Comparison of ENCODE assay signal across 1 cellular context in the genomic region with DNA sequence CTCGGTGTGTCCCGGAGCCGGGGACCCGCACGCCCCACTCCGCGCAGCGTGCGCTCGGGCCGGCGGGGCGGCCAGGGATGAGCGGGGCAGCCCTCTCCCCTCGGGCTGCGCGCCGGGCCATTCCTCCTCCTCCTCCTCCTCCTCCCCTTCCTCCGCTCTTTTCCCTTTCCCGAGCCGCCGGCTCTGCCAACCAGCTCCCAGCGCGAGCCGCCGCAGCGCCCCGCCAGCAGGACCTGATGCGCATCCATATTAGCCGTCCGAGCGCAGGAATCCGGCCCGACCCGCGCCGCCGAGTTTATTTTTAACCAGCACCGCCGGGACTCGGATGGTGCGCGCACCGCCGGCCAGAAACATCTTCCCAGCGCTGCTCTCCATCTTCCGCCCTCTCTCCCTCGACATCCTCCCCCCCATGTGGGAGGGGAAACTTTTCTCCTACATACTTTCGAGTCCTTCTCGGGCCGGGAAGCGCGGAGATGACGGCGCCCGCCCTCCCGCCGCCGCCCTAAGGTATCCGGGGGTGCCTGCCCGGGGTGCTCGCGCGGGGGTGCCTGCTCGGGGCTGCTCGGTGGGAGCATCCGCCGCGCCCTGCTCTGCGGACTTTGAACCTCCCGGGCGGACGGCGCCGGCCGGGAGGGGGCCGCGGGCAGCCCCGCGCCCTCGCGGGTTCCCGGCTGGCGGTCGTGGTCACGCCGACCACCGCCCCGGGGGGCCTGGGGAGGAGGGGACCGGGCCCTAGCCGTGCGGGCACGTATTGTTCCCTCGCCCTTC.
TF ChIP-seq lines count a peak whose summit lies in the region.

No MANE protein-coding gene starts in this region.

TF ChIP-seq in HepG2, 621 proteins besides CTCF, POLR2A, EP300 and RAD21 (continued from another document and continues in another):
- TF ChIP-seq SIN3A (IDR thresholded peaks at IDR 0.05; ENCODE audit: borderline replicate concordance, low read depth, low read length), result 0 out of 2 replicates have a peak, but pooled peaks have one; percentile 25
- TF ChIP-seq, protein P1, sequence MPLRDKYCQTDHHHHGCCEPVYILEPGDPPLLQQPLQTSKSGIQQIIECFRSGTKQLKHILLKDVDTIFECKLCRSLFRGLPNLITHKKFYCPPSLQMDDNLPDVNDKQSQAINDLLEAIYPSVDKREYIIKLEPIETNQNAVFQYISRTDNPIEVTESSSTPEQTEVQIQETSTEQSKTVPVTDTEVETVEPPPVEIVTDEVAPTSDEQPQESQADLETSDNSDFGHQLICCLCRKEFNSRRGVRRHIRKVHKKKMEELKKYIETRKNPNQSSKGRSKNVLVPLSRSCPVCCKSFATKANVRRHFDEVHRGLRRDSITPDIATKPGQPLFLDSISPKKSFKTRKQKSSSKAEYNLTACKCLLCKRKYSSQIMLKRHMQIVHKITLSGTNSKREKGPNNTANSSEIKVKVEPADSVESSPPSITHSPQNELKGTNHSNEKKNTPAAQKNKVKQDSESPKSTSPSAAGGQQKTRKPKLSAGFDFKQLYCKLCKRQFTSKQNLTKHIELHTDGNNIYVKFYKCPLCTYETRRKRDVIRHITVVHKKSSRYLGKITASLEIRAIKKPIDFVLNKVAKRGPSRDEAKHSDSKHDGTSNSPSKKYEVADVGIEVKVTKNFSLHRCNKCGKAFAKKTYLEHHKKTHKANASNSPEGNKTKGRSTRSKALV (CRISPR knock-in tag; IDR thresholded peaks at IDR 0.05), result peak; percentile 56; the same call in 1 of the 2 replicates
- TF ChIP-seq PHF20 (CRISPR knock-in tag; IDR thresholded peaks at IDR 0.05), result no peak
- no peak for TF ChIP-seq ZNF138 (CRISPR knock-in tag; IDR thresholded peaks at IDR 0.05; ENCODE audit: low read depth)
- TF ChIP-seq SNAI1 (CRISPR knock-in tag; IDR thresholded peaks at IDR 0.05; ENCODE audit: borderline replicate concordance), result peak; percentile 81; the same call in 1 of the 2 replicates
- peak; percentile 72; the same call in 1 of the 2 replicates for TF ChIP-seq NKX3-1 (CRISPR knock-in tag; IDR thresholded peaks at IDR 0.05)
- TF ChIP-seq, protein P2, sequence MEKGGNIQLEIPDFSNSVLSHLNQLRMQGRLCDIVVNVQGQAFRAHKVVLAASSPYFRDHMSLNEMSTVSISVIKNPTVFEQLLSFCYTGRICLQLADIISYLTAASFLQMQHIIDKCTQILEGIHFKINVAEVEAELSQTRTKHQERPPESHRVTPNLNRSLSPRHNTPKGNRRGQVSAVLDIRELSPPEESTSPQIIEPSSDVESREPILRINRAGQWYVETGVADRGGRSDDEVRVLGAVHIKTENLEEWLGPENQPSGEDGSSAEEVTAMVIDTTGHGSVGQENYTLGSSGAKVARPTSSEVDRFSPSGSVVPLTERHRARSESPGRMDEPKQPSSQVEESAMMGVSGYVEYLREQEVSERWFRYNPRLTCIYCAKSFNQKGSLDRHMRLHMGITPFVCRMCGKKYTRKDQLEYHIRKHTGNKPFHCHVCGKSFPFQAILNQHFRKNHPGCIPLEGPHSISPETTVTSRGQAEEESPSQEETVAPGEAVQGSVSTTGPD (CRISPR knock-in tag; IDR thresholded peaks at IDR 0.05), result no peak
- no peak; the same call in 1 of the 2 replicates for TF ChIP-seq CAMTA2 (CRISPR knock-in tag; IDR thresholded peaks at IDR 0.05; ENCODE audit: borderline replicate concordance)
- TF ChIP-seq ATM (IDR thresholded peaks at IDR 0.05; ENCODE audit: borderline replicate concordance), result no peak
- no peak; the same call in 1 of the 2 replicates for TF ChIP-seq ZNF747 (CRISPR knock-in tag; IDR thresholded peaks at IDR 0.05; ENCODE audit: borderline replicate concordance)
- no peak for TF ChIP-seq STAT5B (CRISPR knock-in tag; IDR thresholded peaks at IDR 0.05)
- no peak for TF ChIP-seq TBL1XR1 (IDR thresholded peaks at IDR 0.05; ENCODE audit: borderline replicate concordance, low read length, partially characterized antibody)
- TF ChIP-seq NFE2 (CRISPR knock-in tag; IDR thresholded peaks at IDR 0.05), result no peak
- TF ChIP-seq, protein P3, sequence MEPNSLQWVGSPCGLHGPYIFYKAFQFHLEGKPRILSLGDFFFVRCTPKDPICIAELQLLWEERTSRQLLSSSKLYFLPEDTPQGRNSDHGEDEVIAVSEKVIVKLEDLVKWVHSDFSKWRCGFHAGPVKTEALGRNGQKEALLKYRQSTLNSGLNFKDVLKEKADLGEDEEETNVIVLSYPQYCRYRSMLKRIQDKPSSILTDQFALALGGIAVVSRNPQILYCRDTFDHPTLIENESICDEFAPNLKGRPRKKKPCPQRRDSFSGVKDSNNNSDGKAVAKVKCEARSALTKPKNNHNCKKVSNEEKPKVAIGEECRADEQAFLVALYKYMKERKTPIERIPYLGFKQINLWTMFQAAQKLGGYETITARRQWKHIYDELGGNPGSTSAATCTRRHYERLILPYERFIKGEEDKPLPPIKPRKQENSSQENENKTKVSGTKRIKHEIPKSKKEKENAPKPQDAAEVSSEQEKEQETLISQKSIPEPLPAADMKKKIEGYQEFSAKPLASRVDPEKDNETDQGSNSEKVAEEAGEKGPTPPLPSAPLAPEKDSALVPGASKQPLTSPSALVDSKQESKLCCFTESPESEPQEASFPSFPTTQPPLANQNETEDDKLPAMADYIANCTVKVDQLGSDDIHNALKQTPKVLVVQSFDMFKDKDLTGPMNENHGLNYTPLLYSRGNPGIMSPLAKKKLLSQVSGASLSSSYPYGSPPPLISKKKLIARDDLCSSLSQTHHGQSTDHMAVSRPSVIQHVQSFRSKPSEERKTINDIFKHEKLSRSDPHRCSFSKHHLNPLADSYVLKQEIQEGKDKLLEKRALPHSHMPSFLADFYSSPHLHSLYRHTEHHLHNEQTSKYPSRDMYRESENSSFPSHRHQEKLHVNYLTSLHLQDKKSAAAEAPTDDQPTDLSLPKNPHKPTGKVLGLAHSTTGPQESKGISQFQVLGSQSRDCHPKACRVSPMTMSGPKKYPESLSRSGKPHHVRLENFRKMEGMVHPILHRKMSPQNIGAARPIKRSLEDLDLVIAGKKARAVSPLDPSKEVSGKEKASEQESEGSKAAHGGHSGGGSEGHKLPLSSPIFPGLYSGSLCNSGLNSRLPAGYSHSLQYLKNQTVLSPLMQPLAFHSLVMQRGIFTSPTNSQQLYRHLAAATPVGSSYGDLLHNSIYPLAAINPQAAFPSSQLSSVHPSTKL (CRISPR knock-in tag; IDR thresholded peaks at IDR 0.05), result peak; percentile 2; the same call in 1 of the 2 replicates
- TF ChIP-seq MZF1 (CRISPR knock-in tag; IDR thresholded peaks at IDR 0.05; ENCODE audit: borderline replicate concordance), result no peak
- peak; percentile 59; the same call in 1 of the 2 replicates for TF ChIP-seq SALL2 (CRISPR knock-in tag; IDR thresholded peaks at IDR 0.05)
- no peak for TF ChIP-seq ZFP36 (IDR thresholded peaks at IDR 0.05; ENCODE audit: borderline replicate concordance, low read depth, low read length, partially characterized antibody)
- TF ChIP-seq, protein P4, sequence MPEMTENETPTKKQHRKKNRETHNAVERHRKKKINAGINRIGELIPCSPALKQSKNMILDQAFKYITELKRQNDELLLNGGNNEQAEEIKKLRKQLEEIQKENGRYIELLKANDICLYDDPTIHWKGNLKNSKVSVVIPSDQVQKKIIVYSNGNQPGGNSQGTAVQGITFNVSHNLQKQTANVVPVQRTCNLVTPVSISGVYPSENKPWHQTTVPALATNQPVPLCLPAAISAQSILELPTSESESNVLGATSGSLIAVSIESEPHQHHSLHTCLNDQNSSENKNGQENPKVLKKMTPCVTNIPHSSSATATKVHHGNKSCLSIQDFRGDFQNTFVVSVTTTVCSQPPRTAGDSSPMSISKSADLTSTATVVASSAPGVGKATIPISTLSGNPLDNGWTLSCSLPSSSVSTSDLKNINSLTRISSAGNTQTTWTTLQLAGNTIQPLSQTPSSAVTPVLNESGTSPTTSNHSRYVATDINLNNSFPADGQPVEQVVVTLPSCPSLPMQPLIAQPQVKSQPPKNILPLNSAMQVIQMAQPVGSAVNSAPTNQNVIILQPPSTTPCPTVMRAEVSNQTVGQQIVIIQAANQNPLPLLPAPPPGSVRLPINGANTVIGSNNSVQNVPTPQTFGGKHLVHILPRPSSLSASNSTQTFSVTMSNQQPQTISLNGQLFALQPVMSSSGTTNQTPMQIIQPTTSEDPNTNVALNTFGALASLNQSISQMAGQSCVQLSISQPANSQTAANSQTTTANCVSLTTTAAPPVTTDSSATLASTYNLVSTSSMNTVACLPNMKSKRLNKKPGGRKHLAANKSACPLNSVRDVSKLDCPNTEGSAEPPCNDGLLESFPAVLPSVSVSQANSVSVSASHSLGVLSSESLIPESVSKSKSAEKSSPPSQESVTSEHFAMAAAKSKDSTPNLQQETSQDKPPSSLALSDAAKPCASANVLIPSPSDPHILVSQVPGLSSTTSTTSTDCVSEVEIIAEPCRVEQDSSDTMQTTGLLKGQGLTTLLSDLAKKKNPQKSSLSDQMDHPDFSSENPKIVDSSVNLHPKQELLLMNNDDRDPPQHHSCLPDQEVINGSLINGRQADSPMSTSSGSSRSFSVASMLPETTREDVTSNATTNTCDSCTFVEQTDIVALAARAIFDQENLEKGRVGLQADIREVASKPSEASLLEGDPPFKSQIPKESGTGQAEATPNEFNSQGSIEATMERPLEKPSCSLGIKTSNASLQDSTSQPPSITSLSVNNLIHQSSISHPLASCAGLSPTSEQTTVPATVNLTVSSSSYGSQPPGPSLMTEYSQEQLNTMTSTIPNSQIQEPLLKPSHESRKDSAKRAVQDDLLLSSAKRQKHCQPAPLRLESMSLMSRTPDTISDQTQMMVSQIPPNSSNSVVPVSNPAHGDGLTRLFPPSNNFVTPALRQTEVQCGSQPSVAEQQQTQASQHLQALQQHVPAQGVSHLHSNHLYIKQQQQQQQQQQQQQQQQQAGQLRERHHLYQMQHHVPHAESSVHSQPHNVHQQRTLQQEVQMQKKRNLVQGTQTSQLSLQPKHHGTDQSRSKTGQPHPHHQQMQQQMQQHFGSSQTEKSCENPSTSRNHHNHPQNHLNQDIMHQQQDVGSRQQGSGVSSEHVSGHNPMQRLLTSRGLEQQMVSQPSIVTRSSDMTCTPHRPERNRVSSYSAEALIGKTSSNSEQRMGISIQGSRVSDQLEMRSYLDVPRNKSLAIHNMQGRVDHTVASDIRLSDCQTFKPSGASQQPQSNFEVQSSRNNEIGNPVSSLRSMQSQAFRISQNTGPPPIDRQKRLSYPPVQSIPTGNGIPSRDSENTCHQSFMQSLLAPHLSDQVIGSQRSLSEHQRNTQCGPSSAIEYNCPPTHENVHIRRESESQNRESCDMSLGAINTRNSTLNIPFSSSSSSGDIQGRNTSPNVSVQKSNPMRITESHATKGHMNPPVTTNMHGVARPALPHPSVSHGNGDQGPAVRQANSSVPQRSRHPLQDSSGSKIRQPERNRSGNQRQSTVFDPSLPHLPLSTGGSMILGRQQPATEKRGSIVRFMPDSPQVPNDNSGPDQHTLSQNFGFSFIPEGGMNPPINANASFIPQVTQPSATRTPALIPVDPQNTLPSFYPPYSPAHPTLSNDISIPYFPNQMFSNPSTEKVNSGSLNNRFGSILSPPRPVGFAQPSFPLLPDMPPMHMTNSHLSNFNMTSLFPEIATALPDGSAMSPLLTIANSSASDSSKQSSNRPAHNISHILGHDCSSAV (CRISPR knock-in tag; IDR thresholded peaks at IDR 0.05; ENCODE audit: borderline replicate concordance), result no peak
- TF ChIP-seq ZNF7 (CRISPR knock-in tag; IDR thresholded peaks at IDR 0.05), result no peak
- TF ChIP-seq FOXK2 (IDR thresholded peaks at IDR 0.05), result no peak
- TF ChIP-seq, protein P5, sequence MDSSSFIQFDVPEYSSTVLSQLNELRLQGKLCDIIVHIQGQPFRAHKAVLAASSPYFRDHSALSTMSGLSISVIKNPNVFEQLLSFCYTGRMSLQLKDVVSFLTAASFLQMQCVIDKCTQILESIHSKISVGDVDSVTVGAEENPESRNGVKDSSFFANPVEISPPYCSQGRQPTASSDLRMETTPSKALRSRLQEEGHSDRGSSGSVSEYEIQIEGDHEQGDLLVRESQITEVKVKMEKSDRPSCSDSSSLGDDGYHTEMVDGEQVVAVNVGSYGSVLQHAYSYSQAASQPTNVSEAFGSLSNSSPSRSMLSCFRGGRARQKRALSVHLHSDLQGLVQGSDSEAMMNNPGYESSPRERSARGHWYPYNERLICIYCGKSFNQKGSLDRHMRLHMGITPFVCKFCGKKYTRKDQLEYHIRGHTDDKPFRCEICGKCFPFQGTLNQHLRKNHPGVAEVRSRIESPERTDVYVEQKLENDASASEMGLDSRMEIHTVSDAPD (CRISPR knock-in tag; IDR thresholded peaks at IDR 0.05), result no peak; the same call in 1 of the 2 replicates
- no peak for TF ChIP-seq ZBTB1 (CRISPR knock-in tag; IDR thresholded peaks at IDR 0.05; ENCODE audit: borderline replicate concordance)
- TF ChIP-seq RORA (CRISPR knock-in tag; IDR thresholded peaks at IDR 0.05), result no peak
- no peak for TF ChIP-seq FOXA3 (CRISPR knock-in tag; IDR thresholded peaks at IDR 0.05)
- TF ChIP-seq, protein P6, sequence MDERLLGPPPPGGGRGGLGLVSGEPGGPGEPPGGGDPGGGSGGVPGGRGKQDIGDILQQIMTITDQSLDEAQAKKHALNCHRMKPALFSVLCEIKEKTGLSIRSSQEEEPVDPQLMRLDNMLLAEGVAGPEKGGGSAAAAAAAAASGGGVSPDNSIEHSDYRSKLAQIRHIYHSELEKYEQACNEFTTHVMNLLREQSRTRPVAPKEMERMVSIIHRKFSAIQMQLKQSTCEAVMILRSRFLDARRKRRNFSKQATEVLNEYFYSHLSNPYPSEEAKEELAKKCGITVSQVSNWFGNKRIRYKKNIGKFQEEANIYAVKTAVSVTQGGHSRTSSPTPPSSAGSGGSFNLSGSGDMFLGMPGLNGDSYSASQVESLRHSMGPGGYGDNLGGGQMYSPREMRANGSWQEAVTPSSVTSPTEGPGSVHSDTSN (CRISPR knock-in tag; IDR thresholded peaks at IDR 0.05), result no peak
- TF ChIP-seq JUN (CRISPR knock-in tag; IDR thresholded peaks at IDR 0.05), result no peak
- TF ChIP-seq, protein P7, sequence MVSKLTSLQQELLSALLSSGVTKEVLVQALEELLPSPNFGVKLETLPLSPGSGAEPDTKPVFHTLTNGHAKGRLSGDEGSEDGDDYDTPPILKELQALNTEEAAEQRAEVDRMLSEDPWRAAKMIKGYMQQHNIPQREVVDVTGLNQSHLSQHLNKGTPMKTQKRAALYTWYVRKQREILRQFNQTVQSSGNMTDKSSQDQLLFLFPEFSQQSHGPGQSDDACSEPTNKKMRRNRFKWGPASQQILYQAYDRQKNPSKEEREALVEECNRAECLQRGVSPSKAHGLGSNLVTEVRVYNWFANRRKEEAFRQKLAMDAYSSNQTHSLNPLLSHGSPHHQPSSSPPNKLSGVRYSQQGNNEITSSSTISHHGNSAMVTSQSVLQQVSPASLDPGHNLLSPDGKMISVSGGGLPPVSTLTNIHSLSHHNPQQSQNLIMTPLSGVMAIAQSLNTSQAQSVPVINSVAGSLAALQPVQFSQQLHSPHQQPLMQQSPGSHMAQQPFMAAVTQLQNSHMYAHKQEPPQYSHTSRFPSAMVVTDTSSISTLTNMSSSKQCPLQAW (CRISPR knock-in tag; IDR thresholded peaks at IDR 0.05), result no peak
- TF ChIP-seq IRF2 (CRISPR knock-in tag; IDR thresholded peaks at IDR 0.05), result no peak; the same call in 1 of the 2 replicates
- peak; percentile 76; the same call in 1 of the 2 replicates for TF ChIP-seq ZNF563 (CRISPR knock-in tag; IDR thresholded peaks at IDR 0.05)
- TF ChIP-seq CBX1 (IDR thresholded peaks at IDR 0.05; ENCODE audit: low read depth), result peak; percentile 20
